In the genomic region with DNA sequence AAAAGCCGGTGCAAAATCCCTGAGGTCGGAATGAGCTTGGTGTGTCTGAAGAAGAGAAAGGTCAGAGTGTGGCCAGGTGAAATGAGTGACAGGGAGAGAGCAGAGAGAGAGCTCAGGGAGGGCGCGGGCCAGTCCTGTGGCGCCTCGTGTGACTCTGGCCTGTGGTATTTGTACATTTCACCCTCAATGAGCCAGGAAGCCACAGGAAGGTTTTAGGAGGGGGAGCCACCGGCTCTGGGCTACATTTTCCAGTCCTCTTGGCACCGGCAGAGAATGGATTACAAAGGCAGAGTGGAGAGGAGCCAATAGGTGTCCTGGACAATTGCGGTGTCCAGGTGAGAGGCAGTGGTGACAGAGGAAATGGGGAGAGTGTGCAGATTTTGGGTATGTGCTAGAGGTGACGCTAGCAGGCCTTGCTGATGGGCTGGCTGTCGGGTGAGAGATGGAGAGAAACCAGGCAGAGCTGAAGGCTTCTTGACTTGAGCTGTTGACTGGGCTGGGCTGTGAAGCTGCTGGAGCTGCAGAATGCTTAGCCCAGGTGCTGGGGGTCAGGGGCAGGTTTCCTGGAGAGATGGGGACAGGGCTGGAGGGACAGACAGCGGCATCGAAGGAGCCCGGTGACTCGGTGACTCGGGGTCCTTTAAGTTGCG, we compare ENCODE assay signal across 15 cellular contexts. TPM values are rescaled to one million over a fixed set of nuclear protein-coding genes. Genes with fewer than 3 reads are reported as not detected.
DNase-seq lines count a peak whose midpoint lies in the region; ATAC-seq and TF ChIP-seq lines count a peak whose summit lies in the region.
"Had no signal": no experiment of that assay in that cellular context is flagged by ENCODE, and none has a peak within 500 bp of the region (broad histone marks: within the 10 kb centered on the region; RNA-seq: fewer than 3 reads in every experiment).

No MANE protein-coding gene starts in this region.

- no peaks in the 10 kb centered on the region for H3K36me3 ChIP-seq in WERI-Rb-1
- no peaks in the 10 kb centered on the region for H3K36me3 ChIP-seq in psoas muscle (ENCODE audit: insufficient read depth in 1 of 2, low read depth in 1 of 2)
- H3K36me3 ChIP-seq: adrenal gland, esophagus squamous epithelium, transverse colon had no signal

- H3K4me1 Mint-ChIP-seq in HFFc6 (ENCODE audit: low read depth), result peaks cover 75% of the 10 kb centered on the region

- peak overlapping the region; percentile 92 for H3K27ac Mint-ChIP-seq in HFFc6

- intact Hi-C loops in psoas muscle (cut with DNase I), result no loop called here

- no peaks in the 10 kb centered on the region for H3K27me3 Mint-ChIP-seq in HFFc6 (ENCODE audit: insufficient read depth)

- H3K9me3 ChIP-seq in WERI-Rb-1 (ENCODE audit: severe bottlenecking), result no peaks in the 10 kb centered on the region
- H3K9me3 ChIP-seq in psoas muscle, result no peaks in the 10 kb centered on the region
- H3K9me3 ChIP-seq: adrenal gland, esophagus squamous epithelium, transverse colon had no signal

- DNase-seq in HFFc6 (peak; percentile 79), WERI-Rb-1 (peak; percentile 38), foreskin fibroblast (peak; percentile 65 to 73), psoas muscle (peak in 1 of 2 donors; percentile 29), ureter (ENCODE audit: low spot score) (no peak)
- no peak for DNase-seq in activated CD4-positive, alpha-beta T cell treated with anti-CD3 and anti-CD28 coated beads, Interleukin-2, amount 50 U/mL, for 1 hour
- DNase-seq: adrenal gland, DMS53, esophagus squamous epithelium, NCI-H69, retina, transverse colon had no signal

- H3K36me3 Mint-ChIP-seq in HFFc6 (ENCODE audit: low read depth), result no peaks in the 10 kb centered on the region

- H3K27me3 ChIP-seq in WERI-Rb-1 (ENCODE audit: insufficient read depth, low read depth, severe bottlenecking) (no peaks in the 10 kb centered on the region), psoas muscle (ENCODE audit: insufficient read depth in 3 of 3, low read length in 2 of 3) (no peaks in the 10 kb centered on the region)
- H3K27me3 ChIP-seq: adrenal gland, transverse colon had no signal

- no peaks in the 10 kb centered on the region for H3K9me3 Mint-ChIP-seq in HFFc6

- ATAC-seq in psoas muscle, result peak; percentile 41 to 80 (median 54)
- ATAC-seq in GM21390 (IDR thresholded peaks at IDR 0.05; ENCODE audit: unreplicated experiment), result no peak
- ATAC-seq: left lobe of liver had no signal

- TF ChIP-seq CTCF in HFFc6 (IDR thresholded peaks at IDR 0.05) (no peak), WERI-Rb-1 (IDR thresholded peaks at IDR 0.05; ENCODE audit: low read depth, low read length) (no peak), foreskin fibroblast (IDR thresholded peaks at IDR 0.05; ENCODE audit: low read depth, low read length) (no peak), psoas muscle (IDR thresholded peaks at IDR 0.05) (no peak)

- H3K4me3 ChIP-seq in WERI-Rb-1 (ENCODE audit: low read depth, low read length) (no peak overlapping the region), foreskin fibroblast (ENCODE audit: low read depth in 1 of 2, low read length in 2 of 2) (no peak overlapping the region), psoas muscle (no peak overlapping the region)
- H3K4me3 ChIP-seq: adrenal gland, esophagus squamous epithelium, transverse colon had no signal

- H3K4me3 Mint-ChIP-seq in HFFc6, result peak overlapping the region; percentile 82

- H3K27ac ChIP-seq in WERI-Rb-1 (peak overlapping the region; percentile 42), psoas muscle (no peak overlapping the region)
- H3K27ac ChIP-seq: adrenal gland, esophagus squamous epithelium, transverse colon had no signal

- WGBS in psoas muscle, 3 donors, result 76 to 85% (median 77%) methylated on average over 17 of the region's 17 CpGs

- peaks cover 19% of the 10 kb centered on the region for H3K4me1 ChIP-seq in psoas muscle
- H3K4me1 ChIP-seq: adrenal gland, esophagus squamous epithelium had no signal

RNA-seq across cellular contexts. Expression of gene COL13A1, which starts 38.1 kb away (rescaled TPM):
- 10 to 100 TPM; 33.5 to 46.6 (median 38.1) TPM for total RNA-seq in HFFc6 (2021; fragmentation: NEBNext Ultra II Directional; extraction: Animal tissue kit (Norgen Biotek cat#: 25700))
- total RNA-seq in psoas muscle (10 to 100 TPM in 1 of 4 donors, 1 to 10 TPM in 2, under 1 TPM in 1; 0.94 to 10.7 (median 3.2) TPM), ureter (4.9 TPM)
- 1 to 10 TPM in 1 of 3 donors, under 1 TPM in 2; 0.35 to 2.9 (median 0.74) TPM for polyA plus RNA-seq in psoas muscle
- total RNA-seq: T-helper 1 cell treated with Interleukin-12 subunit alpha and Interleukin-12 subunit beta and Interleukin-4 antibody, amounts not matched to agents 30 ng/mL and 1 ng/mL, for 36 hours had no signal

Comparison
In these comparisons a context has a peak if more than half of its experiments do, and no peak if none do; other contexts are left out.
1. DNase-seq: peak in HFFc6 (single experiment), WERI-Rb-1 (single experiment) and foreskin fibroblast (2 of 2); none in activated CD4-positive, alpha-beta T cell treated with anti-CD3 and anti-CD28 coated beads, Interleukin-2, amount 50 U/mL, for 1 hour (single experiment) and ureter (single experiment).